9 cellular contexts compared by ENCODE assay signal in the genomic region with DNA sequence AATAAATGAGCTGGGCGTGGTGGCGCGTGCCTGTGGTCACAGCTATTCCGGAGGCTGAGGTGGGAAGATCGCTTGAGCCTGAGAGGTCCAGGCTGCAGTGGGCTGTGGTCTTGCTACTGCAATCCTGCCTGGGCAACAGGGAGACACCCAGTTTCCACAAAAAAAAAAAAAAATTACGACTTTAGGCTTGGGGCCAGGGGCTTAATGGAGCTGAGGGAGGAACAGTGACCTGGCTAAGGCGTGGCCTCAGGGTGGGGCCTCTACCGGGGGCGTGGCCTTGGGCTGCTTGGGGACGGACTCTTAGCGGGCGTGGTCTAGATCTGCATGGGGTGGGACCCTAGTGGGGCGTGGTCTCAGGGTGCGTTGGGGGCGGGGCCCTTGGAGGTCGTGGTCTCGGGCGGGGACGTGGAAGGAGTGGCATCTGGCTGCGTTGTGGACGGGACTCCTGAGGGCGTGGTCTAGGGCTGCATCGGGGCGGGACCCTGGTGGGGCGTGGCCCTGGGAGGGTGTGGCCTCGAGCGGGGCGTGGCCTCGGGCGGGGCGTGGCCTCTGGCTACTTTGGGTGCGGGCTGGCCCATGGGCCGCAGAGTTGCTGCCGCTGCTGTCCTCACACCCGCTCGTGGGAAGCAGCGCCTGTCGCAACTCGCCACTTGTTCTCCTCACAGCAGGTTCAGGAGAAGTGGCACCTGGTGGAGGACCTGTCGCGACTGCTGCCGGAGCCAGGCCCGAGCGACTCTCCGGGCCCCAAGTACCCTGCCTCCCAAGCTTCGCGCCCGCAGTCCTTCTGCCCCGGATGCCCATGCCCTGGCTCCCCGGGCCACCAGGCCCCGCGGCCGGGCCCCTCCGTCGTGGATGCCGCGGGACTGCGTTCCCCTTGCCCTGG. TPM values are rescaled to one million over a fixed set of nuclear protein-coding genes. Genes with fewer than 3 reads are reported as not detected.
DNase-seq lines count a peak whose midpoint lies in the region; ATAC-seq and TF ChIP-seq lines count a peak whose summit lies in the region.
"Had no signal": no experiment of that assay in that cellular context is flagged by ENCODE, and none has a peak within 500 bp of the region (broad histone marks: within the 10 kb centered on the region; RNA-seq: fewer than 3 reads in every experiment).

No MANE protein-coding gene starts in this region.

- peaks cover 0 to 48% (median 20%) of the 10 kb centered on the region in 3 donors for H3K4me1 ChIP-seq in gastroesophageal sphincter

- peak; percentile 9 to 17 for TF ChIP-seq POLR2A in gastroesophageal sphincter (IDR thresholded peaks at IDR 0.05)

- DNase-seq in G401 (ENCODE audit: low spot score) (peak; percentile 65), RPMI7951 (ENCODE audit: low read depth) (peak; percentile 91), renal cortical epithelial cell (ENCODE audit: low read depth) (peak; percentile 74), cerebellum (ENCODE audit: low spot score) (no peak)
- peak; percentile 93 for DNase-seq in Jurkat, Clone E6-1 (ENCODE audit: low read depth, low spot score)
- peak; percentile 99 for DNase-seq in activated T-cell treated with anti-CD3 and anti-CD28 coated beads, Interleukin-2, amount 50 U/mL, for 48 hours

- no peaks in the 10 kb centered on the region for H3K36me3 ChIP-seq in gastroesophageal sphincter

- in situ Hi-C loops in G401 (cut with HindIII; ENCODE audit: low sequenced_read_pairs), result no loop called here

- no peaks in the 10 kb centered on the region for H3K9me3 ChIP-seq in gastroesophageal sphincter

- H3K27ac ChIP-seq in gastroesophageal sphincter, result peak overlapping the region in 2 of 4 donors; percentile 18 to 56

- ATAC-seq in GM21825 (IDR thresholded peaks at IDR 0.05; ENCODE audit: unreplicated experiment) (peak; percentile 62), gastroesophageal sphincter (peak; percentile 76)

- 30 to 45% methylated on average over 2 to 8 of the region's 58 CpGs for WGBS in gastroesophageal sphincter (ENCODE audit: low coverage in 1 of 2), 2 donors

- no peak overlapping the region for H3K4me3 ChIP-seq in Jurkat, Clone E6-1 (ENCODE audit: low read length)
- peak overlapping the region in 1 of 2 donors; percentile 19 for H3K4me3 ChIP-seq in gastroesophageal sphincter

- TF ChIP-seq EP300 in gastroesophageal sphincter (IDR thresholded peaks at IDR 0.05), result no peak

- H3K27me3 ChIP-seq in gastroesophageal sphincter, result no peaks in the 10 kb centered on the region

- TF ChIP-seq CTCF in gastroesophageal sphincter (IDR thresholded peaks at IDR 0.05), result no peak

RNA-seq across cellular contexts. Expression of gene C17orf99, which starts 5.8 kb away (rescaled TPM):
- not detected in 2 replicates for total RNA-seq in G401 (2014; rRNA removed; shearing (Covaris generic))
- polyA plus RNA-seq in Jurkat, Clone E6-1 (2012; ENCODE audit: insufficient read depth, insufficient read length), result not detected
- not detected in 2 replicates for total RNA-seq in RPMI7951 (2014; rRNA removed; shearing (Covaris generic))
- total RNA-seq in gastroesophageal sphincter (not detected), renal cortical epithelial cell (not detected in 2 replicates), cerebellum (0.09 TPM)
- total RNA-seq: epithelial cell of proximal tubule had no signal

RNA-seq across cellular contexts. Expression of gene TMC8, which starts 9.8 kb away (rescaled TPM):
- 0.14 TPM in 1 of 2 replicates, not detected in the other for total RNA-seq in G401 (2014; rRNA removed; shearing (Covaris generic))
- 73.5 TPM for polyA plus RNA-seq in Jurkat, Clone E6-1 (2012; ENCODE audit: insufficient read depth, insufficient read length)
- total RNA-seq in RPMI7951 (2014; rRNA removed; shearing (Covaris generic)), result not detected in 2 replicates
- total RNA-seq in gastroesophageal sphincter (10 to 100 TPM in 1 of 4 donors, 1 to 10 TPM in 3; 1.7 to 12.0 (median 3.0) TPM), renal cortical epithelial cell (0.05 TPM in 1 of 2 replicates, not detected in the other), cerebellum (1.6 TPM)

RNA-seq across cellular contexts. Expression of gene TMC6, which starts 11.9 kb away (rescaled TPM):
- 50.5 and 69.0 TPM in 2 replicates for total RNA-seq in G401 (2014; rRNA removed; shearing (Covaris generic))
- polyA plus RNA-seq in Jurkat, Clone E6-1 (2012; ENCODE audit: insufficient read depth, insufficient read length), result 82.5 TPM
- not detected in 2 replicates for total RNA-seq in RPMI7951 (2014; rRNA removed; shearing (Covaris generic))
- total RNA-seq in gastroesophageal sphincter (10 to 100 TPM; 12.4 to 19.0 (median 15.5) TPM), renal cortical epithelial cell (17.3 and 61.5 TPM in 2 replicates), cerebellum (6.2 TPM)

RNA-seq across cellular contexts. Expression of gene SYNGR2, which starts 28.0 kb away (rescaled TPM):
- total RNA-seq in G401 (2014; rRNA removed; shearing (Covaris generic)), result 67.0 and 71.8 TPM in 2 replicates
- 56.8 TPM for polyA plus RNA-seq in Jurkat, Clone E6-1 (2012; ENCODE audit: insufficient read depth, insufficient read length)
- total RNA-seq in RPMI7951 (2014; rRNA removed; shearing (Covaris generic)), result 15.6 and 17.3 TPM in 2 replicates
- 100 to 1,000 TPM in 1 of 4 donors, 10 to 100 TPM in 3; 49.9 to 151 (median 81.2) TPM for total RNA-seq in gastroesophageal sphincter
- 47.6 and 77.7 TPM in 2 replicates for total RNA-seq in renal cortical epithelial cell
- total RNA-seq in cerebellum, result 6.5 TPM

RNA-seq across cellular contexts. Expression of gene TK1, which starts 46.4 kb away (rescaled TPM):
- total RNA-seq in G401 (2014; rRNA removed; shearing (Covaris generic)), result 76.8 and 84.5 TPM in 2 replicates
- polyA plus RNA-seq in Jurkat, Clone E6-1 (2012; ENCODE audit: insufficient read depth, insufficient read length), result 52.8 TPM
- 161 and 167 TPM in 2 replicates for total RNA-seq in RPMI7951 (2014; rRNA removed; shearing (Covaris generic))
- total RNA-seq in gastroesophageal sphincter (10 to 100 TPM in 2 of 4 donors, 1 to 10 TPM in 2; 3.4 to 24.8 (median 12.1) TPM), renal cortical epithelial cell (4.3 and 54.5 TPM in 2 replicates), cerebellum (9.6 TPM)
